8 cellular contexts compared by ENCODE assay signal in the genomic region with DNA sequence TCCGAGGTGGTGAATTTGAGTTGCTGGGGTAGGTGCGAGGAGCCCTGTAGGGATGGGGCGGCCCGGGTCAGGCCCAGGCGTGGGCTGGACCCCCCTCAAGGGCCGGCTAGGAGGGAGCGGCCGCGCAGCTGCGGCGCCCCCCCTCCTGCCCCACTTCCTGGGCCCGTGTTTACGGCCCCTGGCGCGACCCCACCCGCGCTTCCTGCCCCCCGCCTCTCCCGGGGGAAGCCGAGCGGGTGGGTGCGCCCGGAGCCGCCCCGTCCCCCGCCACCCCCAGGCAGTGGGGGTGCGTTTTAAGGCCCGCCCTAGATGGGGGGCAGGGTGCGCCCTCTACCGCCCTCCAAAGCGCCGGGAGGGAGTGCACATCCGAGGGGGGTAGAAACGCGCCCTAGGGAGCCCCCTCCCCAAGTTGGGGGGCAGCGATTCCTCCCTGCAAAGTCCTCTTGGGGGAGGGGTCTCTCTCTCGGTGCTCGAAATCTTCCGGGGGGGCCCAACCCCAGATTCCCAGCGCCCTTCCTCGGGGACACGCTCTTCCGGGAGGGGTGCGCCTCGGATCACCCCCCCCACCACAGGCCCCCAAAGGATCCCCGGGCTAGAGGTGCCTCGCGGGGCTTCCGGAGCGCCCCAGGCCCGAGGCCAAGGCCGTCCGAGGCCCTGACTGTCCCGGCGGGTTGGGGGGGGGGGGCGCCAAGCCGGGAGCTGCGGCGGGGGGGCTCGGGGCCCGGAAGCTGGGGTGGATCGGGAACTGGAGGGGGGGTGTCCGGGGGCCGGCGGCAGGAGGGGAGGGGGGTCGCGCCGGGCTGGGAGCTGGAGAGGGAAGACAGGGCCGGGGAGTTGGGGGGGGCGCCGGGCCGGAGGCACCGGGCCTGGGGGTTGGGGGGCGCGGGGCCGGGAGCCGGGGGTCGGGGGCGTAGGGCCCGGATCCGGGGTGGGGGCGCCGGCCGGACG. TPM values are rescaled to one million over a fixed set of nuclear protein-coding genes. Genes with fewer than 3 reads are reported as not detected.
DNase-seq lines count a peak whose midpoint lies in the region; ATAC-seq and TF ChIP-seq lines count a peak whose summit lies in the region.

No MANE protein-coding gene starts in this region.

- peaks cover 18 to 56% (median 37%) of the 10 kb centered on the region in 4 donors for H3K4me1 Mint-ChIP-seq in CD4-positive, alpha-beta memory T cell
- H3K4me1 Mint-ChIP-seq in endothelial cell (ENCODE audit: unreplicated experiment), result peaks cover 10% of the 10 kb centered on the region
- H3K4me1 Mint-ChIP-seq in stimulated activated naive B cell treated with anti-CD40 and anti-IgM and Interleukin-4, amounts not matched to agents 10 μg/mL and 1 μg/mL and 100 μg/mL, for 72 hours, result peaks cover 29 to 80% of the 10 kb centered on the region in 2 donors

- POLR2A ChIA-PET in CD4-positive, alpha-beta memory T cell (lab: Charles Lee; ENCODE audit: partially characterized antibody), result interaction anchor here (0.6 to 16.1 kb wide), 21 partner anchors 9 to 585 kb away, joined by 3 to 555 read pairs (median 7); partner anchors contain the start of genes GADD45B, NCLN and TLE6

- H3K27ac Mint-ChIP-seq in CD4-positive, alpha-beta memory T cell, result peak overlapping the region; percentile 88 to 97 (median 93)
- no peak overlapping the region for H3K27ac Mint-ChIP-seq in endothelial cell (ENCODE audit: unreplicated experiment)
- peak overlapping the region; percentile 88 for H3K27ac Mint-ChIP-seq in stimulated activated naive B cell treated with anti-CD40 and anti-IgM and Interleukin-4, amounts not matched to agents 10 μg/mL and 1 μg/mL and 100 μg/mL, for 72 hours

- no peaks in the 10 kb centered on the region for H3K27me3 ChIP-seq in CD4-positive, alpha-beta memory T cell (ENCODE audit: insufficient read depth, low read length)
- H3K27me3 ChIP-seq in HUES48 (ENCODE audit: control insufficient read depth, insufficient read depth, low read length) (no peaks in the 10 kb centered on the region), mucosa of rectum (ENCODE audit: control insufficient read depth in 2 of 2, insufficient read depth in 2 of 2, low read length in 2 of 2) (no peaks in the 10 kb centered on the region)

- H3K9me3 Mint-ChIP-seq in CD4-positive, alpha-beta memory T cell, result no peaks in the 10 kb centered on the region
- H3K9me3 Mint-ChIP-seq in endothelial cell (ENCODE audit: unreplicated experiment), result no peaks in the 10 kb centered on the region
- no peaks in the 10 kb centered on the region for H3K9me3 Mint-ChIP-seq in stimulated activated naive B cell treated with anti-CD40 and anti-IgM and Interleukin-4, amounts not matched to agents 10 μg/mL and 1 μg/mL and 100 μg/mL, for 72 hours

- H3K4me3 ChIP-seq in CD4-positive, alpha-beta memory T cell (ENCODE audit: low read length in 2 of 2), result peak overlapping the region; percentile 63 to 67
- H3K4me3 ChIP-seq in HUES48 (ENCODE audit: low read depth, low read length) (peak overlapping the region; percentile 77), mucosa of rectum (ENCODE audit: low read length in 2 of 2) (peak overlapping the region; percentile 77 to 84)

- intact Hi-C loops in CD4-positive, alpha-beta memory T cell (cut with micrococcal nuclease), result loop anchor here (1.0 to 5.0 kb wide), 6 partner anchors 14 to 279 kb away; partner anchors contain the start of genes NCLN and SGTA

- H3K4me3 Mint-ChIP-seq in CD4-positive, alpha-beta memory T cell, result peak overlapping the region; percentile 90 to 96 (median 92)
- H3K4me3 Mint-ChIP-seq in endothelial cell (ENCODE audit: unreplicated experiment), result peak overlapping the region; percentile 90
- H3K4me3 Mint-ChIP-seq in stimulated activated naive B cell treated with anti-CD40 and anti-IgM and Interleukin-4, amounts not matched to agents 10 μg/mL and 1 μg/mL and 100 μg/mL, for 72 hours, result peak overlapping the region; percentile 85

- peaks cover 31 to 38% of the 10 kb centered on the region in 2 donors for H3K36me3 Mint-ChIP-seq in CD4-positive, alpha-beta memory T cell
- peaks cover 13% of the 10 kb centered on the region for H3K36me3 Mint-ChIP-seq in endothelial cell (ENCODE audit: low read depth, unreplicated experiment)
- H3K36me3 Mint-ChIP-seq in stimulated activated naive B cell treated with anti-CD40 and anti-IgM and Interleukin-4, amounts not matched to agents 10 μg/mL and 1 μg/mL and 100 μg/mL, for 72 hours, result peaks cover 20 to 27% of the 10 kb centered on the region in 2 donors

- H3K36me3 ChIP-seq in CD4-positive, alpha-beta memory T cell (ENCODE audit: insufficient read depth, low read length), result peaks cover 37% of the 10 kb centered on the region
- H3K36me3 ChIP-seq in HUES48 (ENCODE audit: control insufficient read depth, insufficient read depth, low read length) (peaks cover 22% of the 10 kb centered on the region), mucosa of rectum (ENCODE audit: control insufficient read depth in 2 of 2, insufficient read depth in 2 of 2, low read length in 2 of 2) (peaks cover 25 to 31% of the 10 kb centered on the region in 2 donors)

- peak overlapping the region; percentile 59 for H3K27ac ChIP-seq in CD4-positive, alpha-beta memory T cell (ENCODE audit: low read depth, low read length)
- H3K27ac ChIP-seq in HUES48 (ENCODE audit: low read depth, low read length), result peak overlapping the region; percentile 40
- H3K27ac ChIP-seq in mucosa of rectum (ENCODE audit: low read depth in 2 of 2, low read length in 2 of 2), result peak overlapping the region; percentile 89 to 91

- CTCF ChIA-PET in CD4-positive, alpha-beta memory T cell (lab: Charles Lee; ENCODE audit: partially characterized antibody), result interaction anchor here (0.6 to 2.4 kb wide), 8 partner anchors 9 to 101 kb away, joined by 3 to 16 read pairs (median 5); no protein-coding TSS in a partner anchor

- DNase-seq in CD4-positive, alpha-beta memory T cell, result peak; percentile 75 to 87 (median 86)
- DNase-seq in activated CD8-positive, alpha-beta memory T cell treated with anti-CD3 and anti-CD28 coated beads for 24 hours, result peak; percentile 82
- no peak for DNase-seq in endothelial cell (ENCODE audit: low spot score)
- DNase-seq in stimulated activated naive B cell treated with anti-CD40 and anti-IgM and Interleukin-4, amounts not matched to agents 10 μg/mL and 1 μg/mL and 100 μg/mL, for 72 hours, result peak; percentile 36
- DNase-seq in NK-92 (lab: John Stamatoyannopoulos, UW; ENCODE audit: unreplicated experiment), result no peak

- TF ChIP-seq CTCF in endothelial cell (IDR thresholded peaks at IDR 0.05; ENCODE audit: unreplicated experiment), result no peak

- H3K9ac ChIP-seq in HUES48 (ENCODE audit: low read depth, low read length) (peak overlapping the region; percentile 51; the same call in 1 of the 2 replicates), mucosa of rectum (ENCODE audit: low read depth in 1 of 2, low read length in 2 of 2) (peak overlapping the region; percentile 83 to 87)

- peak; percentile 33 to 47 for ATAC-seq in stimulated activated naive B cell treated with anti-CD40 and anti-IgM and Interleukin-4, amounts not matched to agents 10 μg/mL and 1 μg/mL and 100 μg/mL, for 72 hours (replicated peaks)
- no peak for ATAC-seq in HG02759 (IDR thresholded peaks at IDR 0.05; ENCODE audit: unreplicated experiment)

- H3K9me3 ChIP-seq in CD4-positive, alpha-beta memory T cell (ENCODE audit: control insufficient read depth in 1 of 2, low read length in 2 of 2), result no peaks in the 10 kb centered on the region
- no peaks in the 10 kb centered on the region for H3K9me3 ChIP-seq in HUES48 (ENCODE audit: control insufficient read depth, insufficient read depth, low read length)
- no peaks in the 10 kb centered on the region for H3K9me3 ChIP-seq in mucosa of rectum (ENCODE audit: control insufficient read depth in 2 of 2, low read length in 2 of 2)

- peaks cover 64% of the 10 kb centered on the region for H3K4me1 ChIP-seq in CD4-positive, alpha-beta memory T cell (ENCODE audit: insufficient read depth, low read length)
- H3K4me1 ChIP-seq in HUES48 (ENCODE audit: control insufficient read depth, insufficient read depth, low read length) (peaks cover 20% of the 10 kb centered on the region), mucosa of rectum (ENCODE audit: control insufficient read depth in 2 of 2, insufficient read depth in 2 of 2, low read length in 2 of 2) (peaks cover 17 to 24% of the 10 kb centered on the region in 2 donors)

- no peaks in the 10 kb centered on the region for H3K27me3 Mint-ChIP-seq in CD4-positive, alpha-beta memory T cell
- H3K27me3 Mint-ChIP-seq in endothelial cell (ENCODE audit: unreplicated experiment), result peaks cover 7% of the 10 kb centered on the region
- no peaks in the 10 kb centered on the region for H3K27me3 Mint-ChIP-seq in stimulated activated naive B cell treated with anti-CD40 and anti-IgM and Interleukin-4, amounts not matched to agents 10 μg/mL and 1 μg/mL and 100 μg/mL, for 72 hours

RNA-seq across cellular contexts. Expression of gene TLE5, which starts 0.8 kb away (rescaled TPM):
- total RNA-seq in CD4-positive, alpha-beta memory T cell, result 100 to 1,000 TPM; 876 to 900 TPM
- polyA plus RNA-seq in CD4-positive, alpha-beta memory T cell, result 100 to 1,000 TPM; 572 to 943 TPM
- total RNA-seq in endothelial cell (ENCODE audit: unreplicated experiment), result 343 TPM

RNA-seq across cellular contexts. Expression of gene TLE2, which starts 32.4 kb away (rescaled TPM):
- 10 to 100 TPM; 20.9 to 23.1 TPM for total RNA-seq in CD4-positive, alpha-beta memory T cell
- 1 to 10 TPM; 5.5 to 7.0 TPM for polyA plus RNA-seq in CD4-positive, alpha-beta memory T cell
- total RNA-seq in endothelial cell (ENCODE audit: unreplicated experiment), result 5.7 TPM

RNA-seq across cellular contexts. Expression of gene GNA11, which starts 32.7 kb away (rescaled TPM):
- 1 to 10 TPM; 3.5 to 3.9 TPM for total RNA-seq in CD4-positive, alpha-beta memory T cell
- polyA plus RNA-seq in CD4-positive, alpha-beta memory T cell, result under 1 TPM; 0.09 to 0.39 TPM
- total RNA-seq in endothelial cell (ENCODE audit: unreplicated experiment), result 35.8 TPM

Comparison
In these comparisons a context has a peak if more than half of its experiments do, and no peak if none do; other contexts are left out.
1. DNase-seq: peak in CD4-positive, alpha-beta memory T cell (5 of 5), activated CD8-positive, alpha-beta memory T cell treated with anti-CD3 and anti-CD28 coated beads for 24 hours (single experiment) and stimulated activated naive B cell treated with anti-CD40 and anti-IgM and Interleukin-4, amounts not matched to agents 10 μg/mL and 1 μg/mL and 100 μg/mL, for 72 hours (single experiment); none in endothelial cell (single experiment) and NK-92 (single experiment).
2. H3K27ac ChIP-seq: peak in every context shown above with its lines; median percentile 90 in mucosa of rectum; 59 in CD4-positive, alpha-beta memory T cell; 40 in HUES48.
3. Peak in every context shown above with its lines, with median percentiles within 50 percentile points of each other: H3K4me3 ChIP-seq and H3K4me3 Mint-ChIP-seq.